21 cellular contexts compared by ENCODE assay signal in the genomic region with DNA sequence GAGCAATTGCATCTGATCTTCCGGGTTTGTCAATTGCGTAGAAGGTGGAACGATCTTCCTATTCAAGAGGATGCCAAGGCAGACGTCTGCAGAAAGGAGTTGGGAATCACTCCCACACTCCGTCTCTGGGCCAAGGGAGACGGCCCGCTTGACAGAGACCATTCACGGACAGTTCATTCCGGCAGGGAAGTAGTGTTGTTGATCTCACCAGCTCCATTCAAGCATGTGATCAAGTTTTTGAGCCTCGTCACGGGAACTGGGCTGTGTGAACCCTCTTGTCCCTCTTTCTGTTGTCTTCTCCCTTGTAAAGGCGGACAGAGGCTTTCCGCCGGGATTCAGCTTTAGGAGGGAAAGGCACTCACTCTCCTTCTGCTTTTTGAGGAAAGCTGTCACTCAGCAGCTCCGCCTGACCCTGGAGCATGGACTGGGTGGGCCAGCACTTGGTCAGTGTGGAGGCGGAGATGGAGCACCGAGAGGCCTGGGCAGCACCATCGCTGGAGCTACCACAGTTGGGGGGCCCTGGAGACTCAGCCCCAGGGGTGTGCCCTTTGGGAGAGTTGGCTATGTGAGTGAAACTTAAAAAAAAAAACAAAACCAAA. TPM values are rescaled to one million over a fixed set of nuclear protein-coding genes. Genes with fewer than 3 reads are reported as not detected.
"Had no signal": no experiment of that assay in that cellular context is flagged by ENCODE, and none has a peak within 500 bp of the region (broad histone marks: within the 10 kb centered on the region; RNA-seq: fewer than 3 reads in every experiment).

No MANE protein-coding gene starts in this region.

- H3K4me3 Mint-ChIP-seq: activated naive CD8-positive, alpha-beta T cell; activated T-helper 17 cell treated with anti-CD3 and anti-CD28 coated beads, Interleukin-2, amount 50 U/mL, for 72 hours; immature natural killer cell; natural killer cell treated with Interleukin-12 subunit alpha and Interleukin-12 subunit beta and Interleukin-15 and Interleukin-18, amount 100 ng/mL, for 72 hours; T-helper 1 cell treated with Interleukin-12 subunit alpha and Interleukin-12 subunit beta and Interleukin-4 antibody, amounts not matched to agents 30 μg/mL and 1 μg/mL, for 36 hours; WTC11 had no signal

- H3K27ac ChIP-seq: foreskin keratinocyte, ovary, thoracic aorta, upper lobe of left lung had no signal

- H3K9me3 ChIP-seq: ovary, thoracic aorta, upper lobe of left lung had no signal

- H3K36me3 Mint-ChIP-seq: activated naive CD8-positive, alpha-beta T cell had no signal

- DNase-seq: activated naive CD4-positive, alpha-beta T cell; activated T-cell treated with anti-CD3 and anti-CD28 coated beads, Interleukin-2, amount 50 U/mL, for 1 hour; central memory CD4-positive, alpha-beta T cell; cortex of kidney; foreskin keratinocyte; immature natural killer cell; kidney glomerular epithelial cell; left ventricle myocardium superior; mammary epithelial cell; stimulated activated CD4-positive, alpha-beta T cell treated with anti-CD3 and anti-CD28 coated beads, Interleukin-2, amount 100 ng/mL, for 48 hours; stimulated activated naive CD4-positive, alpha-beta T cell; T1000; upper lobe of left lung had no signal

- H3K27me3 Mint-ChIP-seq: activated naive CD8-positive, alpha-beta T cell; activated T-helper 17 cell treated with anti-CD3 and anti-CD28 coated beads, Interleukin-2, amount 50 U/mL, for 72 hours; natural killer cell treated with Interleukin-12 subunit alpha and Interleukin-12 subunit beta and Interleukin-15 and Interleukin-18, amount 100 ng/mL, for 72 hours had no signal

- H3K27ac Mint-ChIP-seq: activated naive CD8-positive, alpha-beta T cell; activated T-helper 17 cell treated with anti-CD3 and anti-CD28 coated beads, Interleukin-2, amount 50 U/mL, for 72 hours; immature natural killer cell; natural killer cell treated with Interleukin-12 subunit alpha and Interleukin-12 subunit beta and Interleukin-15 and Interleukin-18, amount 100 ng/mL, for 72 hours; T-helper 1 cell treated with Interleukin-12 subunit alpha and Interleukin-12 subunit beta and Interleukin-4 antibody, amounts not matched to agents 30 μg/mL and 1 μg/mL, for 36 hours; WTC11 had no signal

- H3K4me1 Mint-ChIP-seq: immature natural killer cell, WTC11 had no signal

- ATAC-seq: activated T-helper 17 cell treated with anti-CD3 and anti-CD28 coated beads, Interleukin-2, amount 50 U/mL, for 72 hours; foreskin keratinocyte; left ventricle myocardium superior; natural killer cell treated with Interleukin-12 subunit alpha and Interleukin-12 subunit beta and Interleukin-15 and Interleukin-18, amount 100 ng/mL, for 72 hours; WTC11 had no signal

- H3K9me3 Mint-ChIP-seq: activated T-helper 17 cell treated with anti-CD3 and anti-CD28 coated beads, Interleukin-2, amount 50 U/mL, for 72 hours; immature natural killer cell; natural killer cell treated with Interleukin-12 subunit alpha and Interleukin-12 subunit beta and Interleukin-15 and Interleukin-18, amount 100 ng/mL, for 72 hours; T-helper 1 cell treated with Interleukin-12 subunit alpha and Interleukin-12 subunit beta and Interleukin-4 antibody, amounts not matched to agents 30 μg/mL and 1 μg/mL, for 36 hours; WTC11 had no signal

- H3K27me3 ChIP-seq: foreskin keratinocyte, ovary, upper lobe of left lung had no signal

- H3K4me1 ChIP-seq: foreskin keratinocyte had no signal

- H3K4me3 ChIP-seq: ovary, thoracic aorta, upper lobe of left lung had no signal

- H3K36me3 ChIP-seq: ovary had no signal

RNA-seq across cellular contexts. Expression of a gene that starts 44.9 kb away (rescaled TPM):
- total RNA-seq: astrocyte; foreskin keratinocyte; left ventricle myocardium superior; mammary epithelial cell; natural killer cell treated with Interleukin-12 subunit alpha and Interleukin-12 subunit beta and Interleukin-15 and Interleukin-18, amount 100 ng/mL, for 72 hours; thoracic aorta; upper lobe of left lung; WTC11 had no signal
- polyA plus RNA-seq: foreskin keratinocyte, immature natural killer cell, mammary epithelial cell had no signal
